10 cellular contexts compared by ENCODE assay signal in the genomic region with DNA sequence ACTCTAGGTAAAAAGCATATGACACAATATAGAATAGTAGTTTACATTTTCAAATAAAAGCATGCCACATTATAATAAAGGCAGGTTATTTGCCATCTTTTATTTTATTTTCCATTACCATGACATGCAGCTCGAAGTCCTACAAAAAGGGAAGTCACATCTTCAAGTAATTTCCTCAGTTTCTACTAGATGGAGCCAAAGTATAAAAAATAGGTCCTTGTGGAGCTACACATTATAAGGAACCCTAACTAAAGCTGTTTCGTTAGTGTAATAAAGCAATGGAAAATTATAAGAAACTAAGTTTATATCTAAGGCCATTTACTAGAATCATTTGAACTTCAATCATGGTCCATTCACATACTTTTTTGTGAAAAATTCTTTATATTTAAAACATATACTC.
DNase-seq lines count a peak whose midpoint lies in the region; ATAC-seq, FAIRE-seq and TF ChIP-seq lines count a peak whose summit lies in the region.
"Had no signal": no experiment of that assay in that cellular context is flagged by ENCODE, and none has a peak within 500 bp of the region (broad histone marks: within the 10 kb centered on the region; RNA-seq: fewer than 3 reads in every experiment).

No MANE protein-coding gene starts in this region.

- FAIRE-seq in astrocyte (lab: Jason Lieb, UNC): no peak

- 21% methylated on average over 2 of the region's 2 CpGs for WGBS in esophagus muscularis mucosa

- intact Hi-C loops in esophagus muscularis mucosa (cut with DNase I): loop anchor here (10.0 kb wide), 2 partner anchors 1212 to 1822 kb away; no protein-coding TSS in a partner anchor

- no peaks in the 10 kb centered on the region for H3K27me3 ChIP-seq in astrocyte (ENCODE audit: insufficient read depth, low read length)
- no peaks in the 10 kb centered on the region for H3K27me3 ChIP-seq in esophagus muscularis mucosa
- H3K27me3 ChIP-seq: ascending aorta had no signal

- H3K4me3 Mint-ChIP-seq in astrocyte (ENCODE audit: unreplicated experiment): no peak overlapping the region
- no peak overlapping the region for H3K4me3 Mint-ChIP-seq in neural crest cell

- DNase-seq in NCI-H2227 treated with DMSO at 0.1 percent for 48 hours (lab: John Stamatoyannopoulos, UW): peak; percentile 60
- DNase-seq in astrocyte (ENCODE audit: low read depth): peak; percentile 1
- DNase-seq in neural crest cell (ENCODE audit: low read depth, low spot score): no peak
- no peak for DNase-seq in nucleus accumbens (lab: John Stamatoyannopoulos, UW)
- DNase-seq in esophagus muscularis mucosa (ENCODE audit: extremely low spot score): no peak
- DNase-seq in activated CD4-positive, alpha-beta T cell treated with anti-CD3 and anti-CD28 coated beads, Interleukin-2, amount 50 U/mL, for 1 hour: no peak
- DNase-seq in activated CD8-positive, alpha-beta memory T cell treated with anti-CD3 and anti-CD28 coated beads, Interleukin-2, amount 50 U/mL, for 4 hours: no peak
- DNase-seq: substantia nigra had no signal

- H3K36me3 Mint-ChIP-seq in astrocyte (ENCODE audit: low read depth, unreplicated experiment): no peaks in the 10 kb centered on the region
- no peaks in the 10 kb centered on the region for H3K36me3 Mint-ChIP-seq in neural crest cell (ENCODE audit: low read depth)

- no peaks in the 10 kb centered on the region for H4K20me1 ChIP-seq in astrocyte (ENCODE audit: insufficient read depth, low read length)

- TF ChIP-seq POLR2A in esophagus muscularis mucosa (IDR thresholded peaks at IDR 0.05; ENCODE audit: low read depth): no peak

- H3K4me1 ChIP-seq in astrocyte (ENCODE audit: insufficient read depth, low read length) (no peaks in the 10 kb centered on the region), esophagus muscularis mucosa (no peaks in the 10 kb centered on the region)
- H3K4me1 ChIP-seq: ascending aorta had no signal

- H3K4me3 ChIP-seq in astrocyte (ENCODE audit: insufficient read depth, low read depth, low read length) (no peak overlapping the region), esophagus muscularis mucosa (no peak overlapping the region)
- H3K4me3 ChIP-seq: ascending aorta had no signal

- peak; percentile 49 for TF ChIP-seq CTCF in astrocyte (IDR thresholded peaks at IDR 0.05; ENCODE audit: insufficient read depth, low read depth, low read length)
- TF ChIP-seq CTCF in neural crest cell (conservative IDR thresholded peaks at IDR 0.05): peak; percentile 67
- TF ChIP-seq CTCF in esophagus muscularis mucosa (IDR thresholded peaks at IDR 0.05): peak in 1 of 3 experiments; percentile 15

- H3K27ac ChIP-seq in astrocyte (ENCODE audit: low read depth, low read length): no peak overlapping the region
- H3K27ac ChIP-seq in esophagus muscularis mucosa (replicated peaks in 1 of 4): no peak overlapping the region
- H3K27ac ChIP-seq: ascending aorta had no signal

- TF ChIP-seq EP300 in esophagus muscularis mucosa (IDR thresholded peaks at IDR 0.05): no peak

- H3K9me3 Mint-ChIP-seq in astrocyte (ENCODE audit: unreplicated experiment) (no peaks in the 10 kb centered on the region), neural crest cell (no peaks in the 10 kb centered on the region)

- H3K9me3 ChIP-seq in astrocyte (ENCODE audit: insufficient read depth, low read depth, low read length) (no peaks in the 10 kb centered on the region), esophagus muscularis mucosa (no peaks in the 10 kb centered on the region)
- H3K9me3 ChIP-seq: ascending aorta had no signal

- H3K36me3 ChIP-seq in astrocyte (ENCODE audit: insufficient read depth, low read length) (no peaks in the 10 kb centered on the region), esophagus muscularis mucosa (no peaks in the 10 kb centered on the region)
- H3K36me3 ChIP-seq: ascending aorta had no signal

- ATAC-seq in GM18858 (IDR thresholded peaks at IDR 0.05; ENCODE audit: unreplicated experiment): peak; percentile 35

- H3K9ac ChIP-seq in astrocyte (ENCODE audit: low read length): no peak overlapping the region

- no peaks in the 10 kb centered on the region for H3K79me2 ChIP-seq in astrocyte (ENCODE audit: insufficient read depth, low read length)

- H3K4me2 ChIP-seq in astrocyte (ENCODE audit: low read length): no peak overlapping the region

- no peak overlapping the region for H2AFZ ChIP-seq in astrocyte (ENCODE audit: low read depth, low read length)

- H3K27me3 Mint-ChIP-seq in astrocyte (ENCODE audit: low read depth, unreplicated experiment) (no peaks in the 10 kb centered on the region), neural crest cell (ENCODE audit: low read depth) (no peaks in the 10 kb centered on the region)

- H3K4me1 Mint-ChIP-seq in astrocyte (ENCODE audit: low read depth, unreplicated experiment) (peaks cover 5% of the 10 kb centered on the region), neural crest cell (peaks cover 5% of the 10 kb centered on the region)

- no peak overlapping the region for H3K27ac Mint-ChIP-seq in astrocyte (ENCODE audit: unreplicated experiment)
- no peak overlapping the region for H3K27ac Mint-ChIP-seq in neural crest cell (ENCODE audit: unreplicated experiment)

Comparison
In these comparisons a context has a peak if more than half of its experiments do, and no peak if none do; other contexts are left out.
1. DNase-seq: peak in NCI-H2227 treated with DMSO at 0.1 percent for 48 hours (single experiment) and astrocyte (single experiment); none in neural crest cell (single experiment), nucleus accumbens (0 of 56), esophagus muscularis mucosa (single experiment), activated CD4-positive, alpha-beta T cell treated with anti-CD3 and anti-CD28 coated beads, Interleukin-2, amount 50 U/mL, for 1 hour (single experiment) and activated CD8-positive, alpha-beta memory T cell treated with anti-CD3 and anti-CD28 coated beads, Interleukin-2, amount 50 U/mL, for 4 hours (single experiment).